Comparison of ENCODE assay signal across 1 cellular context in the genomic region with DNA sequence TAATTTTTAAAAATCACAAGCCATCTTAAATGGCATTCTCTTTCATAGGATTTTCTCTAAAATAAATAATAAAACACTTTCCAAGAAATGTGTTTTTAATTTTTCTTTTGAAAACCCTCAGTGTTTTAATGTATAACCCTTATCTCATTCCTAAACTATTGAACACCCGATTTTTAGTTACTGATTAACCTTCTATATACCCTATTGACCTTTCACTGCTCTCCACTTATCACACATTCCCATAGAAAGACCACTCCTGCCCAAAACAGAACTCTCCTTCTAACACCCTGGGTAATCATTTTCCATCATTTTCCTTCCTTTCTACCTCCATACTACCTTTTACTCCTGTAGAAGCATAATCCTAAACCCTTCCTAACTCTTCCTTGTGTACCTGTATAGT.
TF ChIP-seq lines count a peak whose summit lies in the region.

No MANE protein-coding gene starts in this region.

TF ChIP-seq in GM23338, 12 proteins besides CTCF, POLR2A, EP300 and RAD21:
- TF ChIP-seq, protein P1, sequence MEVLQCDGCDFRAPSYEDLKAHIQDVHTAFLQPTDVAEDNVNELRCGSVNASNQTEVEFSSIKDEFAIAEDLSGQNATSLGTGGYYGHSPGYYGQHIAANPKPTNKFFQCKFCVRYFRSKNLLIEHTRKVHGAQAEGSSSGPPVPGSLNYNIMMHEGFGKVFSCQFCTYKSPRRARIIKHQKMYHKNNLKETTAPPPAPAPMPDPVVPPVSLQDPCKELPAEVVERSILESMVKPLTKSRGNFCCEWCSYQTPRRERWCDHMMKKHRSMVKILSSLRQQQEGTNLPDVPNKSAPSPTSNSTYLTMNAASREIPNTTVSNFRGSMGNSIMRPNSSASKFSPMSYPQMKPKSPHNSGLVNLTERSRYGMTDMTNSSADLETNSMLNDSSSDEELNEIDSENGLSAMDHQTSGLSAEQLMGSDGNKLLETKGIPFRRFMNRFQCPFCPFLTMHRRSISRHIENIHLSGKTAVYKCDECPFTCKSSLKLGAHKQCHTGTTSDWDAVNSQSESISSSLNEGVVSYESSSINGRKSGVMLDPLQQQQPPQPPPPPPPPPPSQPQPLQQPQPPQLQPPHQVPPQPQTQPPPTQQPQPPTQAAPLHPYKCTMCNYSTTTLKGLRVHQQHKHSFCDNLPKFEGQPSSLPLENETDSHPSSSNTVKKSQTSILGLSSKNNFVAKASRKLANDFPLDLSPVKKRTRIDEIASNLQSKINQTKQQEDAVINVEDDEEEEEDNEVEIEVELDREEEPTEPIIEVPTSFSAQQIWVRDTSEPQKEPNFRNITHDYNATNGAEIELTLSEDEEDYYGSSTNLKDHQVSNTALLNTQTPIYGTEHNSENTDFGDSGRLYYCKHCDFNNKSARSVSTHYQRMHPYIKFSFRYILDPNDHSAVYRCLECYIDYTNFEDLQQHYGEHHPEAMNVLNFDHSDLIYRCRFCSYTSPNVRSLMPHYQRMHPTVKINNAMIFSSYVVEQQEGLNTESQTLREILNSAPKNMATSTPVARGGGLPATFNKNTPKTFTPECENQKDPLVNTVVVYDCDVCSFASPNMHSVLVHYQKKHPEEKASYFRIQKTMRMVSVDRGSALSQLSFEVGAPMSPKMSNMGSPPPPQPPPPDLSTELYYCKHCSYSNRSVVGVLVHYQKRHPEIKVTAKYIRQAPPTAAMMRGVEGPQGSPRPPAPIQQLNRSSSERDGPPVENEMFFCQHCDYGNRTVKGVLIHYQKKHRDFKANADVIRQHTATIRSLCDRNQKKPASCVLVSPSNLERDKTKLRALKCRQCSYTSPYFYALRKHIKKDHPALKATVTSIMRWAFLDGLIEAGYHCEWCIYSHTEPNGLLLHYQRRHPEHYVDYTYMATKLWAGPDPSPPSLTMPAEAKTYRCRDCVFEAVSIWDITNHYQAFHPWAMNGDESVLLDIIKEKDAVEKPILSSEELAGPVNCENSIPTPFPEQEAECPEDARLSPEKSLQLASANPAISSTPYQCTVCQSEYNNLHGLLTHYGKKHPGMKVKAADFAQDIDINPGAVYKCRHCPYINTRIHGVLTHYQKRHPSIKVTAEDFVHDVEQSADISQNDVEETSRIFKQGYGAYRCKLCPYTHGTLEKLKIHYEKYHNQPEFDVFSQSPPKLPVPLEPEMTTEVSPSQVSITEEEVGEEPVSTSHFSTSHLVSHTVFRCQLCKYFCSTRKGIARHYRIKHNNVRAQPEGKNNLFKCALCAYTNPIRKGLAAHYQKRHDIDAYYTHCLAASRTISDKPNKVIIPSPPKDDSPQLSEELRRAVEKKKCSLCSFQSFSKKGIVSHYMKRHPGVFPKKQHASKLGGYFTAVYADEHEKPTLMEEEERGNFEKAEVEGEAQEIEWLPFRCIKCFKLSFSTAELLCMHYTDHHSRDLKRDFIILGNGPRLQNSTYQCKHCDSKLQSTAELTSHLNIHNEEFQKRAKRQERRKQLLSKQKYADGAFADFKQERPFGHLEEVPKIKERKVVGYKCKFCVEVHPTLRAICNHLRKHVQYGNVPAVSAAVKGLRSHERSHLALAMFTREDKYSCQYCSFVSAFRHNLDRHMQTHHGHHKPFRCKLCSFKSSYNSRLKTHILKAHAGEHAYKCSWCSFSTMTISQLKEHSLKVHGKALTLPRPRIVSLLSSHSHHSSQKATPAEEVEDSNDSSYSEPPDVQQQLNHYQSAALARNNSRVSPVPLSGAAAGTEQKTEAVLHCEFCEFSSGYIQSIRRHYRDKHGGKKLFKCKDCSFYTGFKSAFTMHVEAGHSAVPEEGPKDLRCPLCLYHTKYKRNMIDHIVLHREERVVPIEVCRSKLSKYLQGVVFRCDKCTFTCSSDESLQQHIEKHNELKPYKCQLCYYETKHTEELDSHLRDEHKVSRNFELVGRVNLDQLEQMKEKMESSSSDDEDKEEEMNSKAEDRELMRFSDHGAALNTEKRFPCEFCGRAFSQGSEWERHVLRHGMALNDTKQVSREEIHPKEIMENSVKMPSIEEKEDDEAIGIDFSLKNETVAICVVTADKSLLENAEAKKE (CRISPR knock-in tag; IDR thresholded peaks at IDR 0.05) = no peak
- no peak for TF ChIP-seq NANOG (IDR thresholded peaks at IDR 0.05; ENCODE audit: borderline replicate concordance)
- TF ChIP-seq, protein P2, sequence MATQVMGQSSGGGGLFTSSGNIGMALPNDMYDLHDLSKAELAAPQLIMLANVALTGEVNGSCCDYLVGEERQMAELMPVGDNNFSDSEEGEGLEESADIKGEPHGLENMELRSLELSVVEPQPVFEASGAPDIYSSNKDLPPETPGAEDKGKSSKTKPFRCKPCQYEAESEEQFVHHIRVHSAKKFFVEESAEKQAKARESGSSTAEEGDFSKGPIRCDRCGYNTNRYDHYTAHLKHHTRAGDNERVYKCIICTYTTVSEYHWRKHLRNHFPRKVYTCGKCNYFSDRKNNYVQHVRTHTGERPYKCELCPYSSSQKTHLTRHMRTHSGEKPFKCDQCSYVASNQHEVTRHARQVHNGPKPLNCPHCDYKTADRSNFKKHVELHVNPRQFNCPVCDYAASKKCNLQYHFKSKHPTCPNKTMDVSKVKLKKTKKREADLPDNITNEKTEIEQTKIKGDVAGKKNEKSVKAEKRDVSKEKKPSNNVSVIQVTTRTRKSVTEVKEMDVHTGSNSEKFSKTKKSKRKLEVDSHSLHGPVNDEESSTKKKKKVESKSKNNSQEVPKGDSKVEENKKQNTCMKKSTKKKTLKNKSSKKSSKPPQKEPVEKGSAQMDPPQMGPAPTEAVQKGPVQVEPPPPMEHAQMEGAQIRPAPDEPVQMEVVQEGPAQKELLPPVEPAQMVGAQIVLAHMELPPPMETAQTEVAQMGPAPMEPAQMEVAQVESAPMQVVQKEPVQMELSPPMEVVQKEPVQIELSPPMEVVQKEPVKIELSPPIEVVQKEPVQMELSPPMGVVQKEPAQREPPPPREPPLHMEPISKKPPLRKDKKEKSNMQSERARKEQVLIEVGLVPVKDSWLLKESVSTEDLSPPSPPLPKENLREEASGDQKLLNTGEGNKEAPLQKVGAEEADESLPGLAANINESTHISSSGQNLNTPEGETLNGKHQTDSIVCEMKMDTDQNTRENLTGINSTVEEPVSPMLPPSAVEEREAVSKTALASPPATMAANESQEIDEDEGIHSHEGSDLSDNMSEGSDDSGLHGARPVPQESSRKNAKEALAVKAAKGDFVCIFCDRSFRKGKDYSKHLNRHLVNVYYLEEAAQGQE (IDR thresholded peaks at IDR 0.05; ENCODE audit: unreplicated experiment) = no peak
- TF ChIP-seq STAT1 (IDR thresholded peaks at IDR 0.05; ENCODE audit: unreplicated experiment) = no peak
- TF ChIP-seq EZH2 (IDR thresholded peaks at IDR 0.05; ENCODE audit: low read depth, unreplicated experiment) = no peak
- no peak for TF ChIP-seq EZH2phosphoT487 (IDR thresholded peaks at IDR 0.05; ENCODE audit: unreplicated experiment)
- no peak for TF ChIP-seq ZNF331 (CRISPR knock-in tag; IDR thresholded peaks at IDR 0.05; ENCODE audit: low read depth)
- TF ChIP-seq JUNB (IDR thresholded peaks at IDR 0.05; ENCODE audit: unreplicated experiment) = no peak
- TF ChIP-seq CREB1 (CRISPR knock-in tag; IDR thresholded peaks at IDR 0.05; ENCODE audit: low read depth) = no peak
- no peak for TF ChIP-seq ZNF114 (CRISPR knock-in tag; IDR thresholded peaks at IDR 0.05)
- no peak for TF ChIP-seq POLR2AphosphoS5 (IDR thresholded peaks at IDR 0.05; ENCODE audit: low read depth)
